In the genomic region with DNA sequence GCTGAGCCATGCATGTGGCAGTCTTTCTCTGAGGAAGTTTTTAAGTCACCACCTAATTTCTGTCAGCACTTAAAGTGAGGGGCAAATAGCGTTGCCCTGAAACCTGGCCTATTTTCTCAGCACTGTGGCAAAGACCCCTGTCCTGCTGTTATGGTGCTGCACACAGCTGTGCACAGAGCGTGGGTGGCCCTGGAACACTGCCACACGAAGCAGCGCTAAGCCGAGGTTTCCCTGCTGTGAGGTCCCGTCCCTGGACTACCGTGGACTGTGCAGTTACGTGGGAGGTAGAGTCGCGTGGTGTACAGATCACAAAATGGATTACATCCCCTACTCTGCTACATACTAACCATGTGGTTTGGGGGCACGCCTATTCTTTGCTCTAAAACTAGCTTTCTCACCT, we compare ENCODE assay signal across 1 cellular context.
TF ChIP-seq lines count a peak whose summit lies in the region.

No MANE protein-coding gene starts in this region.

TF ChIP-seq in IMR-90, 13 proteins besides CTCF, POLR2A, EP300 and RAD21 (continued from another document):
- TF ChIP-seq, protein P1, sequence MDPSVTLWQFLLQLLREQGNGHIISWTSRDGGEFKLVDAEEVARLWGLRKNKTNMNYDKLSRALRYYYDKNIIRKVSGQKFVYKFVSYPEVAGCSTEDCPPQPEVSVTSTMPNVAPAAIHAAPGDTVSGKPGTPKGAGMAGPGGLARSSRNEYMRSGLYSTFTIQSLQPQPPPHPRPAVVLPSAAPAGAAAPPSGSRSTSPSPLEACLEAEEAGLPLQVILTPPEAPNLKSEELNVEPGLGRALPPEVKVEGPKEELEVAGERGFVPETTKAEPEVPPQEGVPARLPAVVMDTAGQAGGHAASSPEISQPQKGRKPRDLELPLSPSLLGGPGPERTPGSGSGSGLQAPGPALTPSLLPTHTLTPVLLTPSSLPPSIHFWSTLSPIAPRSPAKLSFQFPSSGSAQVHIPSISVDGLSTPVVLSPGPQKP (IDR thresholded peaks at IDR 0.05; ENCODE audit: borderline replicate concordance, low read depth, low read length), result no peak
- TF ChIP-seq CEBPB (IDR thresholded peaks at IDR 0.05; ENCODE audit: low read depth, low read length) (no peak), SMC3 (IDR thresholded peaks at IDR 0.05; ENCODE audit: low read depth, low read length) (no peak), MXI1 (IDR thresholded peaks at IDR 0.05; ENCODE audit: borderline replicate concordance, low read depth, low read length) (no peak)
